10 cellular contexts compared by ENCODE assay signal in the genomic region with DNA sequence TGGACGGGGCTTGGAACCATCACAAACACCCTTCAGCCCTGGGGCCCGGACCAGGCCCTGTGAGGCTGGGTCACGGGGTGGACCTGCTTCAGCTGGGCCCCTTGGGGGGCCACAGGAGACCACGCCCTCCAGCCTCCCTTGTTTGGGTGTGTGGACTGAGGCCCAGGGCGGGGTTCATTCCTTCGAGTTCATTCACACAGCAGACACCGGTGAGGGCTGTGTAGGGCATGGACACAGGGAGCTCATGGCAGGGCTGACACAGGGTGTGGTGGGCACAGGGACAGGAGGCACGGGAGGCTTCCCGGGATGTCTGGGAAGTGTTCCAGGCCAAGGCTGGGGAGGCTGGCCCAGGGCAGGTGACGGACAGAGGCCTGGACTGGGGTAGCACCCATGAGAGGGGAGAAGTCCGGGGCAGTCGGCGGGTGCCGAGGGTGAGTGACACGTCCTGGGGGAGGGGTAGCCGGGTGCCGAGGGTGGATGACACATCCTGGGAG. TPM values are rescaled to one million over a fixed set of nuclear protein-coding genes. Genes with fewer than 3 reads are reported as not detected.
A peak's percentile ranks its signal among the peaks of the same experiment; 100 is the strongest.
DNase-seq lines count a peak whose midpoint lies in the region; ATAC-seq and TF ChIP-seq lines count a peak whose summit lies in the region.
"Had no signal": no experiment of that assay in that cellular context is flagged by ENCODE, and none has a peak within 500 bp of the region (broad histone marks: within the 10 kb centered on the region; RNA-seq: fewer than 3 reads in every experiment).

No MANE protein-coding gene starts in this region.

- H3K9me3 ChIP-seq in osteoblast (ENCODE audit: low read depth, low read length): no peaks in the 10 kb centered on the region

- no peaks in the 10 kb centered on the region for H3K79me2 ChIP-seq in osteoblast (ENCODE audit: insufficient read depth, low read length)

- H3K4me2 ChIP-seq in osteoblast (ENCODE audit: insufficient read depth, low read length): no peak overlapping the region

- H3K36me3 Mint-ChIP-seq in activated naive CD8-positive, alpha-beta T cell treated with anti-CD3 and anti-CD28 coated beads for 36 hours: no peaks in the 10 kb centered on the region

- H3K4me3 ChIP-seq in fibroblast of villous mesenchyme (ENCODE audit: low read depth, low read length) (peak overlapping the region; percentile 30), osteoblast (ENCODE audit: insufficient read depth, low read length) (no peak overlapping the region)

- H3K27ac Mint-ChIP-seq in activated naive CD8-positive, alpha-beta T cell treated with anti-CD3 and anti-CD28 coated beads for 36 hours: no peak overlapping the region

- peaks cover 3% of the 10 kb centered on the region for H3K4me1 ChIP-seq in osteoblast (ENCODE audit: insufficient read depth, low read length)

- H3K27ac ChIP-seq in osteoblast (ENCODE audit: low read depth, low read length): peak overlapping the region; percentile 33

- no peaks in the 10 kb centered on the region for H3K9me3 Mint-ChIP-seq in activated naive CD8-positive, alpha-beta T cell treated with anti-CD3 and anti-CD28 coated beads for 36 hours

- no peaks in the 10 kb centered on the region for H3K27me3 Mint-ChIP-seq in activated naive CD8-positive, alpha-beta T cell treated with anti-CD3 and anti-CD28 coated beads for 36 hours

- H3K4me1 Mint-ChIP-seq in activated naive CD8-positive, alpha-beta T cell treated with anti-CD3 and anti-CD28 coated beads for 36 hours: no peaks in the 10 kb centered on the region

- ATAC-seq in GM19467 (IDR thresholded peaks at IDR 0.05; ENCODE audit: unreplicated experiment) (no peak), HG02763 (IDR thresholded peaks at IDR 0.05; ENCODE audit: unreplicated experiment) (no peak)

- DNase-seq in EL (peak; percentile 65), RKO (ENCODE audit: low spot score) (peak; percentile 45), fibroblast of villous mesenchyme (ENCODE audit: low read depth) (peak; percentile 54), osteoblast (ENCODE audit: insufficient read length, low spot score, missing footprints) (peak; percentile 98), NCI-H187 (lab: John Stamatoyannopoulos, UW) (no peak)
- DNase-seq in activated naive CD8-positive, alpha-beta T cell treated with anti-CD3 and anti-CD28 coated beads for 36 hours: no peak
- DNase-seq: activated CD8-positive, alpha-beta memory T cell treated with anti-CD3 and anti-CD28 coated beads for 24 hours had no signal

- no peak overlapping the region for H2AFZ ChIP-seq in osteoblast (ENCODE audit: low read length)

- H4K20me1 ChIP-seq in osteoblast (ENCODE audit: insufficient read depth, low read length): peaks cover 34% of the 10 kb centered on the region

- H3K27me3 ChIP-seq in osteoblast (ENCODE audit: insufficient read depth, low read length): no peaks in the 10 kb centered on the region

- TF ChIP-seq CTCF in fibroblast of villous mesenchyme (IDR thresholded peaks at IDR 0.05; ENCODE audit: insufficient read depth, low read depth, low read length) (no peak), osteoblast (IDR thresholded peaks at IDR 0.05; ENCODE audit: extremely low read depth, low read depth, low read length) (no peak)

- H3K4me3 Mint-ChIP-seq in activated naive CD8-positive, alpha-beta T cell treated with anti-CD3 and anti-CD28 coated beads for 36 hours: no peak overlapping the region

- peaks cover 22% of the 10 kb centered on the region for H3K36me3 ChIP-seq in osteoblast (ENCODE audit: insufficient read depth, low read length)

RNA-seq across cellular contexts. Expression of a gene that starts 8.9 kb away (rescaled TPM):
- total RNA-seq in fibroblast of villous mesenchyme: 8.2 and 17.4 TPM in 2 replicates
- 4.3 and 4.4 TPM in 2 replicates for total RNA-seq in osteoblast
- 10 to 100 TPM; 24.9 to 26.2 TPM for total RNA-seq in activated naive CD8-positive, alpha-beta T cell treated with anti-CD3 and anti-CD28 coated beads for 36 hours

RNA-seq across cellular contexts. Expression of a gene that starts 18.8 kb away (rescaled TPM):
- total RNA-seq in fibroblast of villous mesenchyme (14.7 and 20.0 TPM in 2 replicates), osteoblast (1.8 and 5.1 TPM in 2 replicates)
- total RNA-seq in activated naive CD8-positive, alpha-beta T cell treated with anti-CD3 and anti-CD28 coated beads for 36 hours: 1 to 10 TPM; 1.5 to 1.8 TPM

RNA-seq across cellular contexts. Expression of a gene that starts 27.3 kb away (rescaled TPM):
- total RNA-seq in fibroblast of villous mesenchyme: 54.8 and 72.5 TPM in 2 replicates
- total RNA-seq in osteoblast: 30.9 and 39.1 TPM in 2 replicates
- total RNA-seq in activated naive CD8-positive, alpha-beta T cell treated with anti-CD3 and anti-CD28 coated beads for 36 hours: 10 to 100 TPM in 1 of 2 experiments, 1 to 10 TPM in 1; 9.1 to 11.0 TPM

RNA-seq across cellular contexts. Expression of a gene that starts 45.3 kb away (rescaled TPM):
- total RNA-seq in fibroblast of villous mesenchyme (9.0 and 11.7 TPM in 2 replicates), osteoblast (8.0 and 9.0 TPM in 2 replicates)
- total RNA-seq in activated naive CD8-positive, alpha-beta T cell treated with anti-CD3 and anti-CD28 coated beads for 36 hours: 10 to 100 TPM; 25.2 to 28.0 TPM

RNA-seq across cellular contexts. Expression of a gene that starts 50.7 kb away (rescaled TPM):
- total RNA-seq in fibroblast of villous mesenchyme (under 0.01 TPM in 2 replicates), osteoblast (under 0.01 TPM in 1 of 2 replicates, not detected in the other)
- not detected for total RNA-seq in activated naive CD8-positive, alpha-beta T cell treated with anti-CD3 and anti-CD28 coated beads for 36 hours
- total RNA-seq: subcutaneous adipose tissue had no signal

Comparison
In these comparisons a context has a peak if more than half of its experiments do, and no peak if none do; other contexts are left out.
1. DNase-seq: peak in EL (single experiment), RKO (single experiment), fibroblast of villous mesenchyme (single experiment) and osteoblast (single experiment); none in NCI-H187 (0 of 2) and activated naive CD8-positive, alpha-beta T cell treated with anti-CD3 and anti-CD28 coated beads for 36 hours (single experiment).